Comparison of ENCODE assay signal across 1 cellular context in genomic region chr20:62927128-62927705, GRCh38.
TF ChIP-seq lines count a peak whose summit lies in the region.

No MANE protein-coding gene starts in this region.

TF ChIP-seq in GM12878, 131 proteins besides CTCF, POLR2A, EP300 and RAD21:
- TF ChIP-seq KAT2A (conservative IDR thresholded peaks at IDR 0.05; ENCODE audit: control insufficient read depth, low read depth, low read length), result no peak
- no peak for TF ChIP-seq YBX1 (IDR thresholded peaks at IDR 0.05)
- no peak for TF ChIP-seq NFYA (IDR thresholded peaks at IDR 0.05; ENCODE audit: borderline replicate concordance, low read depth, low read length)
- no peak for TF ChIP-seq USF2 (IDR thresholded peaks at IDR 0.05; ENCODE audit: borderline replicate concordance, low read depth, low read length)
- no peak for TF ChIP-seq SIN3A (IDR thresholded peaks at IDR 0.05; ENCODE audit: low read depth, low read length)
- TF ChIP-seq POU2F2 (IDR thresholded peaks at IDR 0.05; ENCODE audit: borderline replicate concordance, low read depth, low read length), result no peak
- TF ChIP-seq SKIL (IDR thresholded peaks at IDR 0.05; ENCODE audit: low read depth, poor library complexity, severe bottlenecking), result no peak
